Comparison of ENCODE assay signal across 8 cellular contexts in the genomic region with DNA sequence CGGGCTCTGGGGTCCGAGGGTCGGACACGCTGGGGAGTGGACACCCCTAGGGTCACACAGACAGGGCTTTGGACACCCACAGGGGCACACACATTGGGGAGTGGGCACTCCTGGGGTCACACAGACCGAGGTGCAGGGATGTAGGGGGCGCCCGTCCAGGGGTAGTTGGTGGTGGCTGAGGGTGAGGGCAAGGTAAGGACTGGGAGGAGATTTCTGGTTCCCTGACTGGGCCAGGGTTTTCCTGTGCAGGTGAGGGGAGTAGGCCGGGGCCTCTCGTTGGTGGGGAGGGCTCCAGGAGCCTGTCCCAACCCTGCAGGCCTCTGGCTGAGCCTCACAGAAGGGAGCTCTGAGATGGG. TPM values are rescaled to one million over a fixed set of nuclear protein-coding genes. Genes with fewer than 3 reads are reported as not detected.
A peak's percentile ranks its signal among the peaks of the same experiment; 100 is the strongest.
DNase-seq lines count a peak whose midpoint lies in the region; ATAC-seq and TF ChIP-seq lines count a peak whose summit lies in the region.

No MANE protein-coding gene starts in this region.

- H3K36me3 Mint-ChIP-seq in activated CD4-positive, alpha-beta memory T cell treated with anti-CD3 and anti-CD28 coated beads, Interleukin-2, amount 10 ng/mL, durations not matched to agents 7 days and 5 days (ENCODE audit: low read depth), result peaks cover 4% of the 10 kb centered on the region
- no peaks in the 10 kb centered on the region for H3K36me3 Mint-ChIP-seq in immature natural killer cell

- peak overlapping the region; percentile 87 for H3K4me3 Mint-ChIP-seq in activated CD4-positive, alpha-beta memory T cell treated with anti-CD3 and anti-CD28 coated beads, Interleukin-2, amount 10 ng/mL, durations not matched to agents 7 days and 5 days
- H3K4me3 Mint-ChIP-seq in immature natural killer cell, result peak overlapping the region; percentile 48 to 91 (median 87)

- no peak for TF ChIP-seq EP300 in suprapubic skin (IDR thresholded peaks at IDR 0.05)

- intact Hi-C loops in A673 (cut with micrococcal nuclease; ENCODE audit: unreplicated experiment), result no loop called here

- no TSS peak for BruUV-seq in A673 (replicated peaks; lab: Mats Ljungman, UMichigan)

- H3K36me3 ChIP-seq in A673 (ENCODE audit: insufficient read depth, low read length, poor library complexity, severe bottlenecking), result no peaks in the 10 kb centered on the region
- no peaks in the 10 kb centered on the region for H3K36me3 ChIP-seq in suprapubic skin

- ATAC-seq in GM21825 (IDR thresholded peaks at IDR 0.05; ENCODE audit: unreplicated experiment), result peak; percentile 8

- no peaks in the 10 kb centered on the region for H3K27me3 ChIP-seq in A673 (replicated peaks; ENCODE audit: insufficient read depth, low read depth, low read length, poor library complexity)
- no peaks in the 10 kb centered on the region for H3K27me3 ChIP-seq in suprapubic skin

- H3K4me1 ChIP-seq in A673 (ENCODE audit: insufficient read depth, low read length, poor library complexity, severe bottlenecking) (no peaks in the 10 kb centered on the region), suprapubic skin (no peaks in the 10 kb centered on the region)

- peak overlapping the region; percentile 92 for H3K27ac Mint-ChIP-seq in activated CD4-positive, alpha-beta memory T cell treated with anti-CD3 and anti-CD28 coated beads, Interleukin-2, amount 10 ng/mL, durations not matched to agents 7 days and 5 days
- peak overlapping the region in 2 of 6 donors; percentile 64 to 80 for H3K27ac Mint-ChIP-seq in immature natural killer cell

- H3K4me3 ChIP-seq in A673 (ENCODE audit: low read depth, low read length, poor library complexity, severe bottlenecking) (peak overlapping the region; percentile 71), suprapubic skin (peak overlapping the region; percentile 58)

- no peaks in the 10 kb centered on the region for H3K9me3 Mint-ChIP-seq in activated CD4-positive, alpha-beta memory T cell treated with anti-CD3 and anti-CD28 coated beads, Interleukin-2, amount 10 ng/mL, durations not matched to agents 7 days and 5 days
- H3K9me3 Mint-ChIP-seq in immature natural killer cell, result no peaks in the 10 kb centered on the region

- H3K27me3 Mint-ChIP-seq in activated CD4-positive, alpha-beta memory T cell treated with anti-CD3 and anti-CD28 coated beads, Interleukin-2, amount 10 ng/mL, durations not matched to agents 7 days and 5 days, result no peaks in the 10 kb centered on the region
- peaks cover 0 to 16% (median 5%) of the 10 kb centered on the region in 3 donors for H3K27me3 Mint-ChIP-seq in immature natural killer cell (ENCODE audit: low read depth in 3 of 3)

- H3K4me1 Mint-ChIP-seq in activated CD4-positive, alpha-beta memory T cell treated with anti-CD3 and anti-CD28 coated beads, Interleukin-2, amount 10 ng/mL, durations not matched to agents 7 days and 5 days, result peaks cover 11% of the 10 kb centered on the region
- H3K4me1 Mint-ChIP-seq in immature natural killer cell, result peaks cover 0 to 9% of the 10 kb centered on the region in 2 donors

- H3K9me3 ChIP-seq in A673 (ENCODE audit: low read depth, low read length, poor library complexity, severe bottlenecking) (no peaks in the 10 kb centered on the region), suprapubic skin (no peaks in the 10 kb centered on the region)

- no peak for TF ChIP-seq CTCF in A673 (conservative IDR thresholded peaks at IDR 0.05; ENCODE audit: low read depth, low read length)
- TF ChIP-seq CTCF in suprapubic skin (IDR thresholded peaks at IDR 0.05), result no peak

- no peak for DNase-seq in A673 (ENCODE audit: low spot score)
- no peak for DNase-seq in activated CD4-positive, alpha-beta memory T cell treated with anti-CD3 and anti-CD28 coated beads, Interleukin-2, amount 10 ng/mL, durations not matched to agents 7 days and 5 days
- DNase-seq in immature natural killer cell, result no peak
- no peak for DNase-seq in suprapubic skin (ENCODE audit: low spot score in 2 of 2)
- DNase-seq in NCI-H69 (lab: John Stamatoyannopoulos, UW), result no peak
- DNase-seq in OCI-M2 (lab: John Stamatoyannopoulos, UW; ENCODE audit: unreplicated experiment), result no peak
- DNase-seq in activated gamma-delta T cell treated with Interleukin-2 at 50 U/mL for 16 hours, result no peak

- CTCF ChIA-PET in A673 (lab: Charles Lee), result no interaction called here
- CTCF ChIA-PET in activated CD4-positive, alpha-beta memory T cell treated with anti-CD3 and anti-CD28 coated beads, Interleukin-2, amount 10 ng/mL, durations not matched to agents 7 days and 5 days (lab: Charles Lee), result interaction anchor here (1.0 kb wide), 1 partner anchor 54 kb away, joined by 5 read pairs; no protein-coding TSS in a partner anchor

- TF ChIP-seq POLR2A in suprapubic skin (IDR thresholded peaks at IDR 0.05), result no peak

- WGBS in suprapubic skin, result 46% methylated on average over 4 of the region's 9 CpGs

- POLR2A ChIA-PET in A673 (lab: Charles Lee; ENCODE audit: low non-redundant PET), result no interaction called here
- POLR2A ChIA-PET in activated CD4-positive, alpha-beta memory T cell treated with anti-CD3 and anti-CD28 coated beads, Interleukin-2, amount 10 ng/mL, durations not matched to agents 7 days and 5 days (lab: Charles Lee), result interaction anchor here (1.0 to 2.1 kb wide), 4 partner anchors 9 to 21 kb away, joined by 3 to 10 read pairs (median 7); a partner anchor contains a TSS

- no peak overlapping the region for H3K27ac ChIP-seq in A673 (ENCODE audit: low read depth, low read length, poor library complexity, severe bottlenecking)
- H3K27ac ChIP-seq in suprapubic skin, result peak overlapping the region; percentile 54

RNA-seq across cellular contexts. Expression of a gene that starts 21.9 kb away (rescaled TPM):
- total RNA-seq in A673 (2021), result 31.8 and 40.5 TPM in 2 replicates
- total RNA-seq in activated CD4-positive, alpha-beta memory T cell treated with anti-CD3 and anti-CD28 coated beads, Interleukin-2, amount 10 ng/mL, durations not matched to agents 7 days and 5 days, result 10 to 100 TPM; 51.1 to 58.7 TPM
- polyA plus RNA-seq in immature natural killer cell, result 100 to 1,000 TPM; 104 to 105 (median 104) TPM
- 100 to 1,000 TPM in 1 of 4 donors, 10 to 100 TPM in 3; 65.8 to 122 (median 86.8) TPM for total RNA-seq in suprapubic skin

RNA-seq across cellular contexts. Expression of a gene that starts 21.9 kb away (rescaled TPM):
- 24.9 and 29.1 TPM in 2 replicates for total RNA-seq in A673 (2021)
- 10 to 100 TPM; 41.9 to 43.6 TPM for total RNA-seq in activated CD4-positive, alpha-beta memory T cell treated with anti-CD3 and anti-CD28 coated beads, Interleukin-2, amount 10 ng/mL, durations not matched to agents 7 days and 5 days
- polyA plus RNA-seq in immature natural killer cell, result 10 to 100 TPM; 26.3 to 55.3 (median 27.2) TPM
- total RNA-seq in suprapubic skin, result 10 to 100 TPM; 27.7 to 31.7 (median 28.9) TPM

RNA-seq across cellular contexts. Expression of a gene that starts 27.8 kb away (rescaled TPM):
- total RNA-seq in A673 (2021) (21.3 and 24.3 TPM in 2 replicates), suprapubic skin (10 to 100 TPM in 2 of 4 donors, 1 to 10 TPM in 2; 4.6 to 15.6 (median 9.2) TPM)
- 10 to 100 TPM; 21.1 to 23.9 TPM for total RNA-seq in activated CD4-positive, alpha-beta memory T cell treated with anti-CD3 and anti-CD28 coated beads, Interleukin-2, amount 10 ng/mL, durations not matched to agents 7 days and 5 days
- 10 to 100 TPM; 27.7 to 66.4 (median 36.3) TPM for polyA plus RNA-seq in immature natural killer cell

RNA-seq across cellular contexts. Expression of a gene that starts 42.8 kb away (rescaled TPM):
- total RNA-seq in A673 (2021) (11.9 and 13.0 TPM in 2 replicates), suprapubic skin (10 to 100 TPM; 36.6 to 43.3 (median 38.1) TPM)
- total RNA-seq in activated CD4-positive, alpha-beta memory T cell treated with anti-CD3 and anti-CD28 coated beads, Interleukin-2, amount 10 ng/mL, durations not matched to agents 7 days and 5 days, result 1 to 10 TPM; 5.8 to 6.5 TPM
- 1 to 10 TPM in 1 of 3 donors, under 1 TPM in 2; 0.49 to 1.3 (median 0.50) TPM for polyA plus RNA-seq in immature natural killer cell

RNA-seq across cellular contexts. Expression of a gene that starts 58.5 kb away (rescaled TPM):
- total RNA-seq in A673 (2021) (49.5 and 56.8 TPM in 2 replicates), suprapubic skin (10 to 100 TPM; 40.4 to 54.9 (median 50.3) TPM)
- 10 to 100 TPM; 32.2 to 32.7 TPM for total RNA-seq in activated CD4-positive, alpha-beta memory T cell treated with anti-CD3 and anti-CD28 coated beads, Interleukin-2, amount 10 ng/mL, durations not matched to agents 7 days and 5 days
- 1 to 10 TPM; 1.1 to 9.0 (median 4.2) TPM for polyA plus RNA-seq in immature natural killer cell
